ENCODE assay signal across 9 cellular contexts in the genomic region with DNA sequence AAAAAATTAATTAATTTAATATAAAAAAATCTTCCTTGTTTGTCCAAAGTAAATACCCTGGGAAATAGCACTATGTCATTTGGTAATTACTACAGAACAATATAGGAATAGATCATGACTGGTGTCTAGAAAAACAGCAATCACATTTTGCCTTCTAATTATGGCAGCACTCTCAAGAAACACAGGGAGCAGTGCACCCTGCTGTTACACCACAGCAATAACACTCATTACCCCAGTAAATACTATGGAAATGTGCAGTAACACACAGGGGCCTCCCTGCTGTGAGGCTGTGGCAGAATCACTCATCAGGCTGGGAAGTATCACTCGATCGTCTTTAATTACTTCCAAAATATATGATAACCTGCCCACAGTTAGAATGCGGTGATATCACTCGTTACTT.
DNase-seq lines count a peak whose midpoint lies in the region; ATAC-seq and TF ChIP-seq lines count a peak whose summit lies in the region.
"Had no signal": no experiment of that assay in that cellular context is flagged by ENCODE, and none has a peak within 500 bp of the region (broad histone marks: within the 10 kb centered on the region; RNA-seq: fewer than 3 reads in every experiment).

No MANE protein-coding gene starts in this region.

- peak; percentile 51 for ATAC-seq in HG02588 (IDR thresholded peaks at IDR 0.05; ENCODE audit: unreplicated experiment)
- ATAC-seq in stimulated activated naive B cell treated with anti-CD40 and anti-IgM and Interleukin-4, amounts not matched to agents 10 μg/mL and 1 μg/mL and 100 μg/mL, for 72 hours (replicated peaks) = peak; percentile 27 to 49
- no peak for ATAC-seq in HG02885 (IDR thresholded peaks at IDR 0.05; ENCODE audit: poor library complexity, unreplicated experiment)
- ATAC-seq in sciatic nerve = no peak

- no peaks in the 10 kb centered on the region for H3K27me3 Mint-ChIP-seq in stimulated activated naive B cell treated with anti-CD40 and anti-IgM and Interleukin-4, amounts not matched to agents 10 μg/mL and 1 μg/mL and 100 μg/mL, for 72 hours

- intact Hi-C loops in sciatic nerve (cut with DNase I) = no loop called here

- H3K4me3 ChIP-seq in fibroblast of mammary gland (ENCODE audit: control insufficient read depth, low read depth, low read length) (no peak overlapping the region), coronary artery (no peak overlapping the region)
- H3K4me3 ChIP-seq: thyroid gland had no signal

- no peaks in the 10 kb centered on the region for H3K4me1 Mint-ChIP-seq in stimulated activated naive B cell treated with anti-CD40 and anti-IgM and Interleukin-4, amounts not matched to agents 10 μg/mL and 1 μg/mL and 100 μg/mL, for 72 hours

- no peaks in the 10 kb centered on the region for H3K36me3 Mint-ChIP-seq in stimulated activated naive B cell treated with anti-CD40 and anti-IgM and Interleukin-4, amounts not matched to agents 10 μg/mL and 1 μg/mL and 100 μg/mL, for 72 hours

- DNase-seq in Daoy (ENCODE audit: low read depth) = peak; percentile 46
- peak; percentile 1 for DNase-seq in NCI-H460 (ENCODE audit: extremely low read depth, low read depth)
- DNase-seq in fibroblast of mammary gland (ENCODE audit: low read depth) = peak; percentile 29
- no peak for DNase-seq in stimulated activated naive B cell treated with anti-CD40 and anti-IgM and Interleukin-4, amounts not matched to agents 10 μg/mL and 1 μg/mL and 100 μg/mL, for 72 hours
- DNase-seq in sciatic nerve (ENCODE audit: low spot score) = no peak
- no peak for DNase-seq in coronary artery (ENCODE audit: low spot score)

- no peak overlapping the region for H3K4me3 Mint-ChIP-seq in stimulated activated naive B cell treated with anti-CD40 and anti-IgM and Interleukin-4, amounts not matched to agents 10 μg/mL and 1 μg/mL and 100 μg/mL, for 72 hours

- no peak overlapping the region for H3K27ac ChIP-seq in coronary artery
- H3K27ac ChIP-seq: thyroid gland had no signal

- no peaks in the 10 kb centered on the region for H3K9me3 Mint-ChIP-seq in stimulated activated naive B cell treated with anti-CD40 and anti-IgM and Interleukin-4, amounts not matched to agents 10 μg/mL and 1 μg/mL and 100 μg/mL, for 72 hours

- TF ChIP-seq CTCF in fibroblast of mammary gland (conservative IDR thresholded peaks at IDR 0.05; ENCODE audit: control insufficient read depth, insufficient read depth, low read depth, low read length) (peak; percentile 41), coronary artery (IDR thresholded peaks at IDR 0.05) (no peak)

- H3K27ac Mint-ChIP-seq in stimulated activated naive B cell treated with anti-CD40 and anti-IgM and Interleukin-4, amounts not matched to agents 10 μg/mL and 1 μg/mL and 100 μg/mL, for 72 hours = no peak overlapping the region

Comparison
In these comparisons a context has a peak if more than half of its experiments do, and no peak if none do; other contexts are left out.
1. DNase-seq: peak in Daoy (single experiment), NCI-H460 (single experiment) and fibroblast of mammary gland (single experiment); none in stimulated activated naive B cell treated with anti-CD40 and anti-IgM and Interleukin-4, amounts not matched to agents 10 μg/mL and 1 μg/mL and 100 μg/mL, for 72 hours (single experiment), sciatic nerve (single experiment) and coronary artery (single experiment).
2. ATAC-seq: peak in HG02588 (single experiment) and stimulated activated naive B cell treated with anti-CD40 and anti-IgM and Interleukin-4, amounts not matched to agents 10 μg/mL and 1 μg/mL and 100 μg/mL, for 72 hours (2 of 2); none in HG02885 (single experiment) and sciatic nerve (single experiment).